In genomic region chr19:33840382-33840781, GRCh38 we compare ENCODE assay signal across 26 cellular contexts. TPM values are rescaled to one million over a fixed set of nuclear protein-coding genes. Genes with fewer than 3 reads are reported as not detected.
A peak's percentile ranks its signal among the peaks of the same experiment; 100 is the strongest.
DNase-seq lines count a peak whose midpoint lies in the region; ATAC-seq and TF ChIP-seq lines count a peak whose summit lies in the region.
"Had no signal": no experiment of that assay in that cellular context is flagged by ENCODE, and none has a peak within 500 bp of the region (broad histone marks: within the 10 kb centered on the region; RNA-seq: fewer than 3 reads in every experiment).

No MANE protein-coding gene starts in this region.

- H3K4me3 ChIP-seq in lung: no peak overlapping the region
- H3K4me3 ChIP-seq in aorta (ENCODE audit: low read length in 2 of 2): no peak overlapping the region
- H3K4me3 ChIP-seq: BLaER1, GM12878 had no signal

- H3K27ac ChIP-seq in lung (ENCODE audit: low read depth in 1 of 2, low read length in 1 of 2): no peak overlapping the region
- H3K27ac ChIP-seq in aorta (ENCODE audit: low read depth in 1 of 2, low read length in 2 of 2): no peak overlapping the region
- H3K27ac ChIP-seq: BLaER1 had no signal

- H3K36me3 ChIP-seq in lung (ENCODE audit: control insufficient read depth in 2 of 2, insufficient read depth in 2 of 2, low read length in 2 of 2) (no peaks in the 10 kb centered on the region), aorta (ENCODE audit: control insufficient read depth in 1 of 2, insufficient read depth in 2 of 2, low read length in 1 of 2) (no peaks in the 10 kb centered on the region)
- H3K36me3 ChIP-seq: BE2C, BLaER1 had no signal

- H3K9me3 Mint-ChIP-seq in type B pancreatic cell: no peaks in the 10 kb centered on the region
- H3K9me3 Mint-ChIP-seq: CD14-positive monocyte had no signal

- 84% methylated on average over 4 of the region's 4 CpGs for WGBS in lung, 2 donors
- 82 to 84% methylated on average over 4 of the region's 4 CpGs for WGBS in aorta, 2 donors

- no peaks in the 10 kb centered on the region for H3K4me1 Mint-ChIP-seq in type B pancreatic cell (ENCODE audit: unreplicated experiment)
- H3K4me1 Mint-ChIP-seq: CD14-positive monocyte; CD4-positive, alpha-beta memory T cell; CD4-positive, CD25-positive, alpha-beta regulatory T cell; CD8-positive, alpha-beta memory T cell had no signal

- no peaks in the 10 kb centered on the region for H3K4me1 ChIP-seq in lung (ENCODE audit: control insufficient read depth in 2 of 2, insufficient read depth in 2 of 2, low read length in 2 of 2)
- no peaks in the 10 kb centered on the region for H3K4me1 ChIP-seq in aorta (ENCODE audit: control insufficient read depth in 1 of 2, insufficient read depth in 2 of 2, low read length in 2 of 2)
- H3K4me1 ChIP-seq: BE2C, BLaER1 had no signal

- H3K27me3 ChIP-seq in lung (ENCODE audit: control insufficient read depth, insufficient read depth) (peaks cover 3% of the 10 kb centered on the region), aorta (ENCODE audit: control insufficient read depth in 1 of 2, insufficient read depth in 2 of 2, low read length in 1 of 2) (no peaks in the 10 kb centered on the region)
- H3K27me3 ChIP-seq: BLaER1 had no signal

- TF ChIP-seq CTCF in lung (IDR thresholded peaks at IDR 0.05; ENCODE audit: control extremely low read depth, extremely low read depth) (no peak), type B pancreatic cell (conservative IDR thresholded peaks at IDR 0.05) (no peak)

- intact Hi-C loops in posterior vena cava (cut with DNase I): no loop called here
- intact Hi-C loops in aorta (cut with DNase I): no loop called here

- no peak overlapping the region for H3K4me3 Mint-ChIP-seq in type B pancreatic cell
- H3K4me3 Mint-ChIP-seq: CD14-positive monocyte; CD4-positive, alpha-beta memory T cell; CD4-positive, CD25-positive, alpha-beta regulatory T cell had no signal

- peak; percentile 6 for DNase-seq in lung (ENCODE audit: low spot score)
- DNase-seq in mesenteric fat pad (ENCODE audit: low spot score): peak; percentile 64
- peak; percentile 17 for DNase-seq in posterior vena cava (ENCODE audit: low spot score)
- DNase-seq in type B pancreatic cell (ENCODE audit: extremely low spot score, unreplicated experiment): peak; percentile 47
- no peak for DNase-seq in aorta
- no peak for DNase-seq in NCI-H1105 (lab: John Stamatoyannopoulos, UW)
- no peak for DNase-seq in SW480 (ENCODE audit: low spot score)
- DNase-seq: 8988T; ACHN; BE2C; C1 segment of cervical spinal cord; CD4-positive, alpha-beta memory T cell; CD4-positive, CD25-positive, alpha-beta regulatory T cell; CD8-positive, alpha-beta memory T cell; COR-L47; DMS 273 treated with DMSO at 0.1 percent for 48 hours; DMS153; DMS53; DMS79; DND-41; EL; GDM1 had no signal

- no peak overlapping the region for H3K27ac Mint-ChIP-seq in type B pancreatic cell
- H3K27ac Mint-ChIP-seq: CD14-positive monocyte had no signal

- H3K36me3 Mint-ChIP-seq in type B pancreatic cell: no peaks in the 10 kb centered on the region
- H3K36me3 Mint-ChIP-seq: CD14-positive monocyte; CD4-positive, alpha-beta memory T cell; CD4-positive, CD25-positive, alpha-beta regulatory T cell; CD8-positive, alpha-beta memory T cell had no signal

- H3K9me3 ChIP-seq in lung (ENCODE audit: control insufficient read depth in 2 of 2, insufficient read depth in 1 of 2, low read length in 1 of 2) (no peaks in the 10 kb centered on the region), aorta (ENCODE audit: control insufficient read depth, low read length) (no peaks in the 10 kb centered on the region)
- H3K9me3 ChIP-seq: BE2C, BLaER1 had no signal

- H3K27me3 Mint-ChIP-seq in type B pancreatic cell: peaks cover 8% of the 10 kb centered on the region

- ATAC-seq in lung (ENCODE audit: insufficient read depth, low FRiP score): no peak
- no peak for ATAC-seq in aorta (ENCODE audit: low FRiP score)
- ATAC-seq in GM19324 (IDR thresholded peaks at IDR 0.05; ENCODE audit: low FRiP score, unreplicated experiment): no peak
- ATAC-seq: GM12878 had no signal

RNA-seq across cellular contexts. Expression of gene KCTD15, which starts 43.7 kb away (rescaled TPM):
- total RNA-seq in lung (10 to 100 TPM; 31.9 to 42.7 TPM), mesenteric fat pad (18.4 TPM), posterior vena cava (10 to 100 TPM; 56.3 to 62.9 TPM), type B pancreatic cell (ENCODE audit: low replicate concordance) (18.1 and 53.2 TPM in 2 replicates), aorta (10 to 100 TPM; 39.3 to 45.6 TPM)
- polyA plus RNA-seq in lung (10 to 100 TPM; 13.8 to 29.0 TPM), aorta (10 to 100 TPM; 12.0 to 63.3 TPM)
- total RNA-seq: GM12878 had no signal
- polyA plus RNA-seq: GM12878 had no signal

Comparison
In these comparisons a context has a peak if more than half of its experiments do, and no peak if none do; other contexts are left out.
1. DNase-seq: peak in lung (single experiment), mesenteric fat pad (single experiment), posterior vena cava (single experiment) and type B pancreatic cell (single experiment); none in aorta (0 of 2), NCI-H1105 (single experiment) and SW480 (single experiment).